In the genomic region with DNA sequence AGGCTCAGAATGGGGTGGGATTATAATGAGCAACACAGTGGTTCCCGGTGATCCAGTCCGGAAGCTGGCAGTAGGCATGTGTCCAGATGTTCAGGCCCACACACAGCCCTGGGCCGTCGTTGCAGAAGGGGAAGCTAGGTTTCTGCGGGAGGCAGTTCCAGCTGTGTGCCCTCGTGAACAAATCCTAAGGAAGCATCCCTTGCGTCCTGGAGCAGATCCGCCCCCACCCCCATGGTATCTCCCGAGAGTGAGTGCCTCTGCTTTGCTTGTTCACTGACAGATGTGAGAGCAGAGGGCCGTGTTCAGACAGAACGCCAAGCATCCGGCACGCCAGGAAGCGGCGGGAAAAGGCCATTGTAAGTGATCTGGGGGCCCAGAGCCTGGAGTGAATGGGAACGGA, we compare ENCODE assay signal across 13 cellular contexts.
DNase-seq lines count a peak whose midpoint lies in the region; ATAC-seq and TF ChIP-seq lines count a peak whose summit lies in the region.
"Had no signal": no experiment of that assay in that cellular context is flagged by ENCODE, and none has a peak within 500 bp of the region (broad histone marks: within the 10 kb centered on the region; RNA-seq: fewer than 3 reads in every experiment).

No MANE protein-coding gene starts in this region.

- ATAC-seq in heart right ventricle = peak; percentile 6 to 36 (median 26)
- no peak for ATAC-seq in GM21423 (IDR thresholded peaks at IDR 0.05; ENCODE audit: unreplicated experiment)
- ATAC-seq: activated CD4-positive, CD25-positive, alpha-beta regulatory T cell treated with anti-CD3 and anti-CD28 coated beads, Interleukin-2, amount 50 U/mL, for 24 hours had no signal

- H3K27me3 ChIP-seq in heart right ventricle = no peaks in the 10 kb centered on the region
- H3K27me3 ChIP-seq in right atrium auricular region = no peaks in the 10 kb centered on the region

- H3K4me1 ChIP-seq in heart right ventricle = peaks cover 10 to 74% (median 29%) of the 10 kb centered on the region in 9 donors
- H3K4me1 ChIP-seq in right atrium auricular region = peaks cover 0 to 6% of the 10 kb centered on the region in 2 donors

- TF ChIP-seq CTCF in heart right ventricle (IDR thresholded peaks at IDR 0.05) (no peak), right atrium auricular region (IDR thresholded peaks at IDR 0.05) (no peak), epithelial cell of esophagus (IDR thresholded peaks at IDR 0.05; ENCODE audit: insufficient read depth, low read depth, low read length, missing control alignments) (no peak)

- 27 to 44% methylated on average over 16 of the region's 16 CpGs for WGBS in heart right ventricle, 2 donors

- peak overlapping the region in 9 of 10 donors; percentile 12 to 76 (median 54) for H3K27ac ChIP-seq in heart right ventricle
- H3K27ac ChIP-seq in right atrium auricular region = no peak overlapping the region
- H3K27ac ChIP-seq: coronary artery had no signal

- no peaks in the 10 kb centered on the region for H3K9me3 ChIP-seq in heart right ventricle
- H3K9me3 ChIP-seq in right atrium auricular region = no peaks in the 10 kb centered on the region

- intact Hi-C loops in heart right ventricle (cut with DNase I) = loop anchor here in 8 of 10 donors (2.0 to 10.0 kb wide), 7 partner anchors 121 to 155 kb away; partner anchors contain the start of gene SLC26A2 (in 5 of the 8)

- peaks cover 0 to 100% (median 41%) of the 10 kb centered on the region in 9 donors for H3K36me3 ChIP-seq in heart right ventricle
- peaks cover 71% of the 10 kb centered on the region for H3K36me3 ChIP-seq in right atrium auricular region

- DNase-seq in heart right ventricle = peak in 1 of 2 donors; percentile 31
- DNase-seq in right atrium auricular region (ENCODE audit: low spot score) = no peak
- peak; percentile 37 for DNase-seq in epithelial cell of esophagus (ENCODE audit: low read depth)
- DNase-seq in lung microvascular endothelial cell (ENCODE audit: low read depth in 2 of 2) = peak; percentile 48 to 55
- DNase-seq in 8988T = no peak
- DNase-seq in midbrain (lab: John Stamatoyannopoulos, UW) = no peak
- no peak for DNase-seq in NCI-H69 (lab: John Stamatoyannopoulos, UW)
- DNase-seq: activated effector memory CD4-positive, alpha-beta T cell treated with Interleukin-2 at 50 U/mL for 16 hours; NCI-H1436; SHP77 had no signal

- H3K4me3 ChIP-seq in heart right ventricle (no peak overlapping the region), right atrium auricular region (no peak overlapping the region), epithelial cell of esophagus (ENCODE audit: low read length) (no peak overlapping the region)
- H3K4me3 ChIP-seq: coronary artery had no signal

Comparison
In these comparisons a context has a peak if more than half of its experiments do, and no peak if none do; other contexts are left out.
1. H3K27ac ChIP-seq: peak in heart right ventricle (9 of 10); none in right atrium auricular region (0 of 2).
2. DNase-seq: peak in epithelial cell of esophagus (single experiment) and lung microvascular endothelial cell (2 of 2); none in right atrium auricular region (single experiment), 8988T (single experiment), midbrain (single experiment) and NCI-H69 (single experiment).